Comparison of ENCODE assay signal across 8 cellular contexts in genomic region chr19:58305932-58306323, GRCh38. TPM values are rescaled to one million over a fixed set of nuclear protein-coding genes. Genes with fewer than 3 reads are reported as not detected.
DNase-seq lines count a peak whose midpoint lies in the region; ATAC-seq, FAIRE-seq and TF ChIP-seq lines count a peak whose summit lies in the region.

No MANE protein-coding gene starts in this region.

- H3K4me3 ChIP-seq in GM12865 (ENCODE audit: low read depth, low read length) = peak overlapping the region; percentile 80
- peak overlapping the region; percentile 44 to 72 (median 49) for H3K4me3 ChIP-seq in endothelial cell of umbilical vein (replicated peaks in 1 of 3; ENCODE audit: insufficient read depth in 1 of 3, low read depth in 1 of 3, low read length in 3 of 3)
- H3K4me3 ChIP-seq in ovary = peak overlapping the region; percentile 89

- intact Hi-C loops in endothelial cell of umbilical vein (cut with micrococcal nuclease) = loop anchor here (1.0 to 2.0 kb wide), 5 partner anchors 20 to 78 kb away; partner anchors contain the start of genes ZNF497, ZNF544, ZNF837 and ZSCAN22
- intact Hi-C loops in ovary (cut with DNase I) = no loop called here

- H3K4me1 ChIP-seq in endothelial cell of umbilical vein (ENCODE audit: control insufficient read depth, extremely low read depth, insufficient read depth, low read length) = peaks cover 9% of the 10 kb centered on the region
- peaks cover 2% of the 10 kb centered on the region for H3K4me1 ChIP-seq in ovary (ENCODE audit: insufficient read depth)

- no peak for TF ChIP-seq CTCF in GM12865 (IDR thresholded peaks at IDR 0.05; ENCODE audit: insufficient read depth, low read depth, low read length, missing control alignments)
- TF ChIP-seq CTCF in endothelial cell of umbilical vein (IDR thresholded peaks at IDR 0.05; ENCODE audit: extremely low read depth in 1 of 2, insufficient read depth in 1 of 2, low read depth in 1 of 2, low read length in 2 of 2) = no peak
- TF ChIP-seq CTCF in ovary (IDR thresholded peaks at IDR 0.05) = no peak
- TF ChIP-seq CTCF in GM13977 (IDR thresholded peaks at IDR 0.05; ENCODE audit: extremely low read depth, insufficient read depth, missing control alignments) = no peak

- no peak for TF ChIP-seq EP300 in ovary (IDR thresholded peaks at IDR 0.05)

- in situ Hi-C loops in GM13977 (cut with MboI; ENCODE audit: low pct_unique_long_range_greater_than_20kb, low sequenced_read_pairs, unreplicated experiment) = no loop called here

- POLR2A ChIA-PET in endothelial cell of umbilical vein (lab: Charles Lee) = no interaction called here

- H3K27me3 ChIP-seq in endothelial cell of umbilical vein (ENCODE audit: control insufficient read depth in 2 of 2, insufficient read depth in 2 of 2, low read length in 2 of 2) (no peaks in the 10 kb centered on the region), ovary (no peaks in the 10 kb centered on the region)

- peak; percentile 52 for DNase-seq in GM12865 (ENCODE audit: low read depth)
- peak; percentile 84 for DNase-seq in OCI-M1 (lab: John Stamatoyannopoulos, UW)
- DNase-seq in endothelial cell of umbilical vein (ENCODE audit: low read depth, low spot score) = no peak
- no peak for DNase-seq in ovary
- DNase-seq in iPS-NIHi11 (ENCODE audit: low spot score) = no peak
- DNase-seq in GM13977 (ENCODE audit: low spot score) = no peak

- H3K9me3 ChIP-seq in endothelial cell of umbilical vein (replicated peaks; ENCODE audit: control insufficient read depth, insufficient read depth, low read length) (no peaks in the 10 kb centered on the region), ovary (no peaks in the 10 kb centered on the region)

- no peaks in the 10 kb centered on the region for H3K9me1 ChIP-seq in endothelial cell of umbilical vein (replicated peaks; ENCODE audit: control insufficient read depth, extremely low read depth, insufficient read depth, low read length)

- CTCF ChIA-PET in endothelial cell of umbilical vein (lab: Charles Lee) = interaction anchor here (1.5 to 2.4 kb wide), 2 partner anchors 9 to 78 kb away, joined by 4 to 9 read pairs; partner anchors contain the start of gene ZNF544

- no TSS peak for BruUV-seq in endothelial cell of umbilical vein (replicated peaks; lab: Mats Ljungman, UMichigan)

- H2AFZ ChIP-seq in endothelial cell of umbilical vein (ENCODE audit: low read depth, low read length) = no peak overlapping the region

- H3K27ac ChIP-seq in endothelial cell of umbilical vein (ENCODE audit: insufficient read depth, low read depth, low read length) = peak overlapping the region; percentile 95
- H3K27ac ChIP-seq in ovary = no peak overlapping the region

- dilution Hi-C loops in endothelial cell of umbilical vein (cut with MboI; ENCODE audit: extremely low pct_ligation_motif_present, low sequenced_read_pairs) = no loop called here

- no peaks in the 10 kb centered on the region for H4K20me1 ChIP-seq in endothelial cell of umbilical vein (replicated peaks; ENCODE audit: control insufficient read depth, extremely low read depth, insufficient read depth, low read length)

- WGBS in ovary, 3 donors = 59 to 75% (median 68%) methylated on average over 12 of the region's 12 CpGs

- ATAC-seq in GM18858 (IDR thresholded peaks at IDR 0.05; ENCODE audit: unreplicated experiment) (no peak), HG02852 (IDR thresholded peaks at IDR 0.05; ENCODE audit: unreplicated experiment) (no peak)

- H3K4me2 ChIP-seq in endothelial cell of umbilical vein (ENCODE audit: insufficient read depth, low read length) = peak overlapping the region; percentile 59

- TF ChIP-seq POLR2A in endothelial cell of umbilical vein (IDR thresholded peaks at IDR 0.05; ENCODE audit: low read depth, low read length) = no peak
- no peak for TF ChIP-seq POLR2A in ovary (IDR thresholded peaks at IDR 0.05)

- H3K9ac ChIP-seq in endothelial cell of umbilical vein (replicated peaks; ENCODE audit: extremely low read depth, insufficient read depth, low read length) = peak overlapping the region; percentile 95

- peaks cover 7% of the 10 kb centered on the region for H3K79me2 ChIP-seq in endothelial cell of umbilical vein (ENCODE audit: control insufficient read depth, insufficient read depth, low read length)

- FAIRE-seq in endothelial cell of umbilical vein (lab: Jason Lieb, UNC) = no peak

- H3K36me3 ChIP-seq in endothelial cell of umbilical vein (ENCODE audit: control insufficient read depth in 2 of 2, extremely low read depth in 1 of 2, insufficient read depth in 2 of 2, low read length in 2 of 2) (peaks cover 0 to 4% of the 10 kb centered on the region in 2 experiments), ovary (no peaks in the 10 kb centered on the region)

TF ChIP-seq in endothelial cell of umbilical vein, 7 proteins besides CTCF, POLR2A, EP300 and RAD21:
- no peak for TF ChIP-seq MAX (IDR thresholded peaks at IDR 0.05; ENCODE audit: insufficient read depth, insufficient read length)
- no peak for TF ChIP-seq JUN (IDR thresholded peaks at IDR 0.05; ENCODE audit: borderline replicate concordance, insufficient read depth, insufficient read length, low read depth)
- TF ChIP-seq MYC (IDR thresholded peaks at IDR 0.05; ENCODE audit: low read depth, low read length) = no peak
- no peak for TF ChIP-seq FOS (IDR thresholded peaks at IDR 0.05; ENCODE audit: borderline replicate concordance, insufficient read depth, low read length)

RNA-seq across cellular contexts. Expression of gene ERVK3-1, which starts 0.8 kb away (rescaled TPM):
- total RNA-seq in endothelial cell of umbilical vein = 25.8 and 28.4 TPM in 2 replicates
- polyA plus RNA-seq in endothelial cell of umbilical vein = 25.9 and 29.3 TPM in 2 replicates
- polyA plus RNA-seq in endothelial cell of umbilical vein (2011; cell fraction: cytosol; rRNA removed) = 28.0 and 29.4 TPM in 2 replicates
- polyA plus RNA-seq in endothelial cell of umbilical vein (2011; cell fraction: nucleus; rRNA removed) = 122 and 125 TPM in 2 replicates
- polyA plus RNA-seq in endothelial cell of umbilical vein (2012) = 26.8 and 34.9 TPM in 2 replicates
- 29.3 and 30.2 TPM in 2 replicates for polyA minus RNA-seq in endothelial cell of umbilical vein
- 14.8 TPM for polyA minus RNA-seq in endothelial cell of umbilical vein (2011; cell fraction: cytosol; rRNA and poly(A)+ RNA removed)
- polyA minus RNA-seq in endothelial cell of umbilical vein (2011; cell fraction: nucleus; rRNA and poly(A)+ RNA removed) = 61.4 and 66.4 TPM in 2 replicates
- 10 to 100 TPM; 26.9 to 37.6 (median 29.9) TPM for total RNA-seq in ovary
- polyA plus RNA-seq in ovary = 10 to 100 TPM; 27.4 to 52.5 TPM

RNA-seq across cellular contexts. Expression of gene ZSCAN22, which starts 20.9 kb away (rescaled TPM):
- total RNA-seq in endothelial cell of umbilical vein = 3.6 and 3.7 TPM in 2 replicates
- 3.6 and 3.9 TPM in 2 replicates for polyA plus RNA-seq in endothelial cell of umbilical vein
- polyA plus RNA-seq in endothelial cell of umbilical vein (2011; cell fraction: cytosol; rRNA removed) = 2.1 and 2.4 TPM in 2 replicates
- polyA plus RNA-seq in endothelial cell of umbilical vein (2011; cell fraction: nucleus; rRNA removed) = 2.7 and 2.8 TPM in 2 replicates
- polyA plus RNA-seq in endothelial cell of umbilical vein (2012) = 1.3 and 1.5 TPM in 2 replicates
- 8.1 and 9.1 TPM in 2 replicates for polyA minus RNA-seq in endothelial cell of umbilical vein
- 5.2 TPM for polyA minus RNA-seq in endothelial cell of umbilical vein (2011; cell fraction: cytosol; rRNA and poly(A)+ RNA removed)
- polyA minus RNA-seq in endothelial cell of umbilical vein (2011; cell fraction: nucleus; rRNA and poly(A)+ RNA removed) = 2.8 and 3.7 TPM in 2 replicates
- 1 to 10 TPM; 2.2 to 6.1 (median 4.5) TPM for total RNA-seq in ovary
- polyA plus RNA-seq in ovary = 1 to 10 TPM; 1.1 to 2.3 TPM

RNA-seq across cellular contexts. Expression of gene ZNF8, which starts 27.2 kb away (rescaled TPM):
- 6.3 and 6.8 TPM in 2 replicates for total RNA-seq in endothelial cell of umbilical vein
- polyA plus RNA-seq in endothelial cell of umbilical vein = 3.7 and 4.0 TPM in 2 replicates
- polyA plus RNA-seq in endothelial cell of umbilical vein (2011; cell fraction: cytosol; rRNA removed) = 2.4 and 2.7 TPM in 2 replicates
- 9.2 and 10.2 TPM in 2 replicates for polyA plus RNA-seq in endothelial cell of umbilical vein (2011; cell fraction: nucleus; rRNA removed)
- polyA plus RNA-seq in endothelial cell of umbilical vein (2012) = 1.2 and 1.4 TPM in 2 replicates
- 12.1 and 12.5 TPM in 2 replicates for polyA minus RNA-seq in endothelial cell of umbilical vein
- 5.1 TPM for polyA minus RNA-seq in endothelial cell of umbilical vein (2011; cell fraction: cytosol; rRNA and poly(A)+ RNA removed)
- polyA minus RNA-seq in endothelial cell of umbilical vein (2011; cell fraction: nucleus; rRNA and poly(A)+ RNA removed) = 6.0 and 9.5 TPM in 2 replicates
- total RNA-seq in ovary = 10 to 100 TPM in 1 of 7 donors, 1 to 10 TPM in 6; 4.8 to 10.6 (median 8.0) TPM
- polyA plus RNA-seq in ovary = 1 to 10 TPM; 2.7 to 4.2 TPM

RNA-seq across cellular contexts. Expression of gene A1BG, which starts 47.4 kb away (rescaled TPM):
- total RNA-seq in endothelial cell of umbilical vein (0.85 and 2.3 TPM in 2 replicates), ovary (10 to 100 TPM in 2 of 7 donors, 1 to 10 TPM in 5; 2.6 to 32.4 (median 4.8) TPM)
- polyA plus RNA-seq in endothelial cell of umbilical vein (3.7 and 6.2 TPM in 2 replicates), ovary (10 to 100 TPM in 1 of 2 donors, under 1 TPM in 1; 0.38 to 11.8 TPM)
- polyA plus RNA-seq in endothelial cell of umbilical vein (2011; cell fraction: cytosol; rRNA removed) = 1.0 and 1.9 TPM in 2 replicates
- 0.21 and 0.55 TPM in 2 replicates for polyA plus RNA-seq in endothelial cell of umbilical vein (2011; cell fraction: nucleus; rRNA removed)
- polyA plus RNA-seq in endothelial cell of umbilical vein (2012) = 1.2 and 1.9 TPM in 2 replicates
- polyA minus RNA-seq in endothelial cell of umbilical vein = 0.53 TPM in 1 of 2 replicates, not detected in the other
- not detected for polyA minus RNA-seq in endothelial cell of umbilical vein (2011; cell fraction: cytosol; rRNA and poly(A)+ RNA removed)
- 0.53 TPM in 1 of 2 replicates, not detected in the other for polyA minus RNA-seq in endothelial cell of umbilical vein (2011; cell fraction: nucleus; rRNA and poly(A)+ RNA removed)

RNA-seq across cellular contexts. Expression of gene ZNF497, which starts 56.6 kb away (rescaled TPM):
- total RNA-seq in endothelial cell of umbilical vein (0.42 and 1.3 TPM in 2 replicates), ovary (1 to 10 TPM; 2.5 to 6.5 (median 3.4) TPM)
- polyA plus RNA-seq in endothelial cell of umbilical vein (0.40 and 0.62 TPM in 2 replicates), ovary (1 to 10 TPM in 1 of 2 donors, under 1 TPM in 1; 0.30 to 2.2 TPM)
- 0.10 and 0.21 TPM in 2 replicates for polyA plus RNA-seq in endothelial cell of umbilical vein (2011; cell fraction: cytosol; rRNA removed)
- 1.2 and 1.7 TPM in 2 replicates for polyA plus RNA-seq in endothelial cell of umbilical vein (2011; cell fraction: nucleus; rRNA removed)
- polyA plus RNA-seq in endothelial cell of umbilical vein (2012) = 0.20 and 0.35 TPM in 2 replicates
- 0.46 and 1.8 TPM in 2 replicates for polyA minus RNA-seq in endothelial cell of umbilical vein
- 1.6 TPM for polyA minus RNA-seq in endothelial cell of umbilical vein (2011; cell fraction: cytosol; rRNA and poly(A)+ RNA removed)
- polyA minus RNA-seq in endothelial cell of umbilical vein (2011; cell fraction: nucleus; rRNA and poly(A)+ RNA removed) = 0.82 and 0.87 TPM in 2 replicates

Comparison
In these comparisons a context has a peak if more than half of its experiments do, and no peak if none do; other contexts are left out.
1. DNase-seq: peak in GM12865 (single experiment) and OCI-M1 (single experiment); none in endothelial cell of umbilical vein (single experiment), ovary (0 of 5), iPS-NIHi11 (single experiment) and GM13977 (single experiment).
2. Peak in every context shown above with its lines, with median percentiles within 50 percentile points of each other: H3K4me3 ChIP-seq.